21 cellular contexts compared by ENCODE assay signal in the genomic region with DNA sequence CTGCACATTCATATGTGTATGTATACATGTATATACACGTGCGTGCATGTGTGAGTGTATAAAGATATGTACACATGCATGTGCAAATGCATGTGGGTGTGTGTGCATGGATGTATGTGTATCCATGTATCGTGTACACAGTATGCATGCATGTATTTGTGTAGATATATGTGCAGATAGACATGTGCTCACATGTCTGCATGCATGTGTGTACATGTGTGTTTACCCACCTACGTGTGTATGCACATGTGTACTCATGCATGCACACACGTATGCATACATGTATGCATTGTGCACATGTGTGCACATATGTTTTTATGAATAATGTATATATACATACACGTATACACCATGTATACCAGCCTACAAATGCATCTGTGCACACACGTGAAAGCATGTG.
DNase-seq lines count a peak whose midpoint lies in the region; FAIRE-seq and TF ChIP-seq lines count a peak whose summit lies in the region.
"Had no signal": no experiment of that assay in that cellular context is flagged by ENCODE, and none has a peak within 500 bp of the region (broad histone marks: within the 10 kb centered on the region; RNA-seq: fewer than 3 reads in every experiment).

No MANE protein-coding gene starts in this region.

- intact Hi-C loops in kidney (cut with DNase I), result no loop called here

- H3K4me3 Mint-ChIP-seq in endodermal cell (no peak overlapping the region), osteocyte (ENCODE audit: unreplicated experiment) (no peak overlapping the region)
- H3K4me3 Mint-ChIP-seq: CD4-positive, CD25-positive, alpha-beta regulatory T cell; CD8-positive, alpha-beta T cell; GM23338; H9 had no signal

- no peak for TF ChIP-seq POLR2A in NB4 (IDR thresholded peaks at IDR 0.05; ENCODE audit: extremely low read depth, insufficient read length)

- H3K27ac ChIP-seq in endodermal cell (ENCODE audit: low read depth, low read length), result no peak overlapping the region
- no peak overlapping the region for H3K27ac ChIP-seq in kidney (ENCODE audit: low read depth in 2 of 2, low read length in 2 of 2)
- H3K27ac ChIP-seq: A549 had no signal

- peak; percentile 0 for DNase-seq in NB4 (ENCODE audit: low read depth)
- peak; percentile 15 for DNase-seq in endodermal cell
- peak; percentile 3 for DNase-seq in osteocyte (ENCODE audit: extremely low spot score, unreplicated experiment)
- DNase-seq in DMS53 treated with DMSO at 0.1 percent for 48 hours (lab: John Stamatoyannopoulos, UW; ENCODE audit: unreplicated experiment), result no peak
- no peak for DNase-seq in kidney
- no peak for DNase-seq in BE2C
- DNase-seq: 8988T; ACHN; AML-193; C1 segment of cervical spinal cord; Caco-2; CD4-positive, CD25-positive, alpha-beta regulatory T cell; CD8-positive, alpha-beta T cell; DMS153; DMS79; EL; GDM1 had no signal

- 85 to 92% methylated on average over 4 to 7 of the region's 7 CpGs for WGBS in endodermal cell (ENCODE audit: insufficient coverage in 1 of 2, insufficient read length in 1 of 2), 2 experiments

- H3K4me1 Mint-ChIP-seq in endodermal cell (peaks cover 5% of the 10 kb centered on the region), osteocyte (ENCODE audit: unreplicated experiment) (peaks cover 14% of the 10 kb centered on the region)
- H3K4me1 Mint-ChIP-seq: CD4-positive, CD25-positive, alpha-beta regulatory T cell had no signal

- H3K4me3 ChIP-seq in NB4 (ENCODE audit: low read depth, low read length) (no peak overlapping the region), endodermal cell (ENCODE audit: low read length) (no peak overlapping the region), kidney (ENCODE audit: low read length in 2 of 2) (no peak overlapping the region), BE2C (ENCODE audit: low read depth, low read length) (no peak overlapping the region)
- H3K4me3 ChIP-seq: A549, GM12878, GM23338 had no signal

- FAIRE-seq in kidney (lab: Jason Lieb, UNC), result no peak
- FAIRE-seq: A549, GM12878 had no signal

- H3K9me3 Mint-ChIP-seq in endodermal cell (no peaks in the 10 kb centered on the region), osteocyte (ENCODE audit: unreplicated experiment) (peaks cover 7% of the 10 kb centered on the region)
- H3K9me3 Mint-ChIP-seq: H9 had no signal

- TF ChIP-seq CTCF in NB4 (IDR thresholded peaks at IDR 0.05; ENCODE audit: low read depth, low read length), result no peak
- TF ChIP-seq CTCF in endodermal cell (conservative IDR thresholded peaks at IDR 0.05), result no peak
- TF ChIP-seq CTCF in osteocyte (IDR thresholded peaks at IDR 0.05), result no peak
- TF ChIP-seq CTCF in kidney (IDR thresholded peaks at IDR 0.05; ENCODE audit: borderline replicate concordance, extremely low read depth, insufficient read depth), result no peak
- TF ChIP-seq CTCF in BE2C (IDR thresholded peaks at IDR 0.05; ENCODE audit: low read depth, low read length), result no peak

- H3K36me3 Mint-ChIP-seq in endodermal cell (ENCODE audit: low read depth) (no peaks in the 10 kb centered on the region), osteocyte (ENCODE audit: unreplicated experiment) (no peaks in the 10 kb centered on the region)
- H3K36me3 Mint-ChIP-seq: CD4-positive, CD25-positive, alpha-beta regulatory T cell; CD8-positive, alpha-beta T cell had no signal

- H3K27ac Mint-ChIP-seq in endodermal cell (no peak overlapping the region), osteocyte (ENCODE audit: unreplicated experiment) (no peak overlapping the region)
- H3K27ac Mint-ChIP-seq: CD4-positive, CD25-positive, alpha-beta regulatory T cell; CD8-positive, alpha-beta T cell; GM23338; H9 had no signal

- H3K4me1 ChIP-seq in endodermal cell (ENCODE audit: control insufficient read depth, insufficient read depth, low read length) (no peaks in the 10 kb centered on the region), kidney (ENCODE audit: control insufficient read depth in 1 of 2, insufficient read depth in 1 of 2, low read depth in 1 of 2, low read length in 2 of 2) (no peaks in the 10 kb centered on the region), BE2C (no peaks in the 10 kb centered on the region)
- H3K4me1 ChIP-seq: A549, Caco-2 had no signal

- H3K27me3 Mint-ChIP-seq in endodermal cell (ENCODE audit: insufficient read depth) (peaks cover 26% of the 10 kb centered on the region), osteocyte (ENCODE audit: unreplicated experiment) (peaks cover 16% of the 10 kb centered on the region)

- H3K9me3 ChIP-seq in endodermal cell (ENCODE audit: control insufficient read depth, low read length) (no peaks in the 10 kb centered on the region), kidney (ENCODE audit: control insufficient read depth in 1 of 2, low read length in 2 of 2) (peaks cover 0 to 2% of the 10 kb centered on the region in 2 donors), BE2C (no peaks in the 10 kb centered on the region)
- H3K9me3 ChIP-seq: A549, Caco-2 had no signal

- H3K27me3 ChIP-seq in endodermal cell (ENCODE audit: control insufficient read depth, insufficient read depth, low read length, poor library complexity, severe bottlenecking) (no peaks in the 10 kb centered on the region), BE2C (no peaks in the 10 kb centered on the region)

- no peak overlapping the region for H3K9ac ChIP-seq in endodermal cell (ENCODE audit: extremely low read depth, low read length, poor library complexity, severe bottlenecking)
- H3K9ac ChIP-seq in kidney (ENCODE audit: low read length in 2 of 2), result no peak overlapping the region

- no peaks in the 10 kb centered on the region for H3K36me3 ChIP-seq in endodermal cell (ENCODE audit: control insufficient read depth, insufficient read depth, low read length)
- no peaks in the 10 kb centered on the region for H3K36me3 ChIP-seq in kidney (ENCODE audit: control insufficient read depth in 1 of 2, insufficient read depth in 2 of 2, low read length in 2 of 2)
- H3K36me3 ChIP-seq in BE2C, result no peaks in the 10 kb centered on the region

Comparison
In these comparisons a context has a peak if more than half of its experiments do, and no peak if none do; other contexts are left out.
1. DNase-seq: peak in NB4 (single experiment), endodermal cell (single experiment) and osteocyte (single experiment); none in DMS53 treated with DMSO at 0.1 percent for 48 hours (single experiment), kidney (single experiment) and BE2C (single experiment).